In the genomic region with DNA sequence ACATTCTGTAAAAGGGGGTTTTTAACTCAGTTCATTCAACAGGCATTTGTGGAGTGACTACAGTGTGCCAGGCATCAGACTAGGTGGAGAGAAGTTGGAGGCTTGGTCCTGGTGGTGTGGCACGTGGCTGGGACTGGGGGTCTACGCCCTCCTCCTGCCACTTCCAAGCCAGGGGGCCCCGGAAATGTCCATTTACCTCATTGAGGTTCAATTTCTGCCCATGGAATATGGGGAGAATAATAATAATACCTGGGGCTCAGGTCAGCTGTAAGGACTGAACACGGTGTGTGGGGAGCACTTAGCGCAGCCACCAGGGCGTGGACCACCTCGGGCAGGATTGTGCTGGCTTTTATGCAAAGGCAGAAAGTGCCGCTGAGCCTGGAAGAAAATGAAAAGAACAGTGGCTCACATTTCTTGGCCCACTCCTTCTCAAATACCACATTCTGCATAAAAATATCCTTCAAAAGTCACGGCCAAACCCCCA, we compare ENCODE assay signal across 13 cellular contexts.
A peak's percentile ranks its signal among the peaks of the same experiment; 100 is the strongest.
DNase-seq lines count a peak whose midpoint lies in the region; ATAC-seq and TF ChIP-seq lines count a peak whose summit lies in the region.
"Had no signal": no experiment of that assay in that cellular context is flagged by ENCODE, and none has a peak within 500 bp of the region (broad histone marks: within the 10 kb centered on the region; RNA-seq: fewer than 3 reads in every experiment).

No MANE protein-coding gene starts in this region.

- no peak for DNase-seq in NT2/D1 (ENCODE audit: low read depth, low spot score)
- no peak for DNase-seq in mesothelial cell of epicardium (ENCODE audit: low spot score in 2 of 2, unreplicated experiment in 2 of 2)
- no peak for DNase-seq in NCI-H524 treated with DMSO at 0.1 percent for 48 hours (lab: John Stamatoyannopoulos, UW)
- DNase-seq: activated CD4-positive, alpha-beta T cell treated with anti-CD3 and anti-CD28 coated beads, Interleukin-2, amount 50 U/mL, for 48 hours; CD8-positive, alpha-beta memory T cell; NCI-H1092 had no signal

- peaks cover 58% of the 10 kb centered on the region for H3K4me1 Mint-ChIP-seq in dendritic cell treated with granulocyte-macrophage colony-stimulating factor and Interleukin-4, amounts not matched to agents 40 ng/mL and 50 ng/mL, for 4 days (ENCODE audit: low read depth)
- H3K4me1 Mint-ChIP-seq in mesothelial cell of epicardium = peaks cover 8% of the 10 kb centered on the region

- no peak overlapping the region for H3K27ac ChIP-seq in subcutaneous abdominal adipose tissue (ENCODE audit: low read depth, low read length)

- no peak overlapping the region for H3K4me3 ChIP-seq in NT2/D1 (ENCODE audit: insufficient read length, low read depth)
- peak overlapping the region; percentile 24 to 46 (median 32) for H3K4me3 ChIP-seq in subcutaneous abdominal adipose tissue (ENCODE audit: low read depth in 1 of 5, low read length in 5 of 5)

- H3K36me3 ChIP-seq in NT2/D1 (ENCODE audit: insufficient read depth, insufficient read length, low read length) = no peaks in the 10 kb centered on the region
- H3K36me3 ChIP-seq in subcutaneous abdominal adipose tissue (ENCODE audit: control insufficient read depth in 5 of 5, insufficient read depth in 5 of 5, low read length in 5 of 5) = no peaks in the 10 kb centered on the region
- H3K36me3 ChIP-seq: tibial nerve had no signal

- intact Hi-C loops in dendritic cell treated with granulocyte-macrophage colony-stimulating factor and Interleukin-4, amounts not matched to agents 40 ng/mL and 50 ng/mL, for 4 days (cut with micrococcal nuclease) = no loop called here

- H3K36me3 Mint-ChIP-seq in dendritic cell treated with granulocyte-macrophage colony-stimulating factor and Interleukin-4, amounts not matched to agents 40 ng/mL and 50 ng/mL, for 4 days (ENCODE audit: low read depth) = no peaks in the 10 kb centered on the region
- H3K36me3 Mint-ChIP-seq in mesothelial cell of epicardium = no peaks in the 10 kb centered on the region
- H3K36me3 Mint-ChIP-seq: CD8-positive, alpha-beta memory T cell; IgD-negative memory B cell had no signal

- H3K4me1 ChIP-seq in NT2/D1 (ENCODE audit: insufficient read depth, insufficient read length) = no peaks in the 10 kb centered on the region
- H3K4me1 ChIP-seq in subcutaneous abdominal adipose tissue (ENCODE audit: control insufficient read depth in 5 of 5, insufficient read depth in 5 of 5, low read length in 5 of 5) = peaks cover 5 to 55% (median 28%) of the 10 kb centered on the region in 5 donors

- H3K27me3 Mint-ChIP-seq in dendritic cell treated with granulocyte-macrophage colony-stimulating factor and Interleukin-4, amounts not matched to agents 40 ng/mL and 50 ng/mL, for 4 days = peaks cover 2% of the 10 kb centered on the region
- peaks cover 22% of the 10 kb centered on the region for H3K27me3 Mint-ChIP-seq in mesothelial cell of epicardium (ENCODE audit: low read depth)

- H3K27me3 ChIP-seq in NT2/D1 (ENCODE audit: insufficient read depth, insufficient read length) = peaks cover 47% of the 10 kb centered on the region
- no peaks in the 10 kb centered on the region for H3K27me3 ChIP-seq in subcutaneous abdominal adipose tissue (ENCODE audit: control insufficient read depth in 5 of 5, insufficient read depth in 4 of 5, low read length in 5 of 5)
- H3K27me3 ChIP-seq: tibial nerve had no signal

- H3K9me3 Mint-ChIP-seq in dendritic cell treated with granulocyte-macrophage colony-stimulating factor and Interleukin-4, amounts not matched to agents 40 ng/mL and 50 ng/mL, for 4 days = no peaks in the 10 kb centered on the region
- no peaks in the 10 kb centered on the region for H3K9me3 Mint-ChIP-seq in mesothelial cell of epicardium
- H3K9me3 Mint-ChIP-seq: CD8-positive, alpha-beta memory T cell; IgD-negative memory B cell had no signal

- H3K4me3 Mint-ChIP-seq in dendritic cell treated with granulocyte-macrophage colony-stimulating factor and Interleukin-4, amounts not matched to agents 40 ng/mL and 50 ng/mL, for 4 days = peak overlapping the region; percentile 46
- H3K4me3 Mint-ChIP-seq in mesothelial cell of epicardium = peak overlapping the region; percentile 13
- H3K4me3 Mint-ChIP-seq: CD8-positive, alpha-beta memory T cell had no signal

- TF ChIP-seq CTCF in mesothelial cell of epicardium (IDR thresholded peaks at IDR 0.05; ENCODE audit: unreplicated experiment) = no peak

- H3K9ac ChIP-seq in NT2/D1 (ENCODE audit: insufficient read length, low read depth) = peak overlapping the region; percentile 25
- peak overlapping the region in 2 of 5 donors; percentile 1 to 27 for H3K9ac ChIP-seq in subcutaneous abdominal adipose tissue (ENCODE audit: low read length in 5 of 5)

- no peak for ATAC-seq in HG03469 (IDR thresholded peaks at IDR 0.05; ENCODE audit: unreplicated experiment)
- no peak for ATAC-seq in GM21576 (IDR thresholded peaks at IDR 0.05; ENCODE audit: unreplicated experiment)
- ATAC-seq in GM18909 (IDR thresholded peaks at IDR 0.05; ENCODE audit: poor library complexity, unreplicated experiment) = no peak

- H3K27ac Mint-ChIP-seq in dendritic cell treated with granulocyte-macrophage colony-stimulating factor and Interleukin-4, amounts not matched to agents 40 ng/mL and 50 ng/mL, for 4 days = peak overlapping the region; percentile 87
- no peak overlapping the region for H3K27ac Mint-ChIP-seq in mesothelial cell of epicardium
- H3K27ac Mint-ChIP-seq: CD8-positive, alpha-beta memory T cell; IgD-negative memory B cell had no signal

- H3K9me3 ChIP-seq in NT2/D1 (ENCODE audit: insufficient read depth, low read length) = peaks cover 15% of the 10 kb centered on the region; the same call in 1 of the 2 replicates
- no peaks in the 10 kb centered on the region for H3K9me3 ChIP-seq in subcutaneous abdominal adipose tissue (ENCODE audit: control insufficient read depth in 5 of 5, low read length in 5 of 5)
- H3K9me3 ChIP-seq: tibial nerve had no signal
